In genomic region chr1:185281245-185281644, GRCh38 we compare ENCODE assay signal across 1 cellular context.
A peak's percentile ranks its signal among the peaks of the same experiment; 100 is the strongest.
TF ChIP-seq lines count a peak whose summit lies in the region.

No MANE protein-coding gene starts in this region.

TF ChIP-seq in HepG2, 621 proteins besides CTCF, POLR2A, EP300 and RAD21 (continued from another document):
- TF ChIP-seq AHDC1 (CRISPR knock-in tag; IDR thresholded peaks at IDR 0.05; ENCODE audit: borderline replicate concordance) = peak; percentile 38; the same call in 1 of the 2 replicates
- TF ChIP-seq LCORL (IDR thresholded peaks at IDR 0.05) = no peak
- peak; percentile 32; the same call in 1 of the 2 replicates for TF ChIP-seq LCORL (CRISPR knock-in tag; IDR thresholded peaks at IDR 0.05)
- no peak for TF ChIP-seq NR2F6 (IDR thresholded peaks at IDR 0.05)
- peak; percentile 19; the same call in 1 of the 2 replicates for TF ChIP-seq NR2F6 (CRISPR knock-in tag; IDR thresholded peaks at IDR 0.05)
- 0 out of 2 replicates have a peak, but pooled peaks have one; percentile 59 for TF ChIP-seq MIXL1 (CRISPR knock-in tag; IDR thresholded peaks at IDR 0.05)
- TF ChIP-seq IRF2 (CRISPR knock-in tag; IDR thresholded peaks at IDR 0.05) = 0 out of 2 replicates have a peak, but pooled peaks have one; percentile 18
- peak; percentile 81 for TF ChIP-seq ARID5B (CRISPR knock-in tag; IDR thresholded peaks at IDR 0.05)
- TF ChIP-seq ZNF292 (CRISPR knock-in tag; IDR thresholded peaks at IDR 0.05; ENCODE audit: borderline replicate concordance, low read depth) = no peak
- peak; percentile 70; the same call in 1 of the 2 replicates for TF ChIP-seq SOX5 (CRISPR knock-in tag; IDR thresholded peaks at IDR 0.05; ENCODE audit: borderline replicate concordance)
- peak; percentile 48; the same call in 1 of the 2 replicates for TF ChIP-seq MIER3 (CRISPR knock-in tag; IDR thresholded peaks at IDR 0.05; ENCODE audit: borderline replicate concordance)
- no peak for TF ChIP-seq ZNF556 (CRISPR knock-in tag; IDR thresholded peaks at IDR 0.05; ENCODE audit: borderline replicate concordance)
- peak; percentile 58; the same call in 1 of the 2 replicates for TF ChIP-seq SIX4 (CRISPR knock-in tag; IDR thresholded peaks at IDR 0.05)
- TF ChIP-seq TGIF2 (CRISPR knock-in tag; IDR thresholded peaks at IDR 0.05) = no peak
- TF ChIP-seq RFXANK (CRISPR knock-in tag; IDR thresholded peaks at IDR 0.05) = 0 out of 2 replicates have a peak, but pooled peaks have one; percentile 42
- no peak for TF ChIP-seq ZBTB33 (CRISPR knock-in tag; IDR thresholded peaks at IDR 0.05)
- TF ChIP-seq ZNF614 (CRISPR knock-in tag; IDR thresholded peaks at IDR 0.05; ENCODE audit: borderline replicate concordance) = 0 out of 2 replicates have a peak, but pooled peaks have one; percentile 23
- TF ChIP-seq ETV5 (CRISPR knock-in tag; IDR thresholded peaks at IDR 0.05; ENCODE audit: borderline replicate concordance) = peak; percentile 35; the same call in 1 of the 2 replicates
